Comparison of ENCODE assay signal across 1 cellular context in the genomic region with DNA sequence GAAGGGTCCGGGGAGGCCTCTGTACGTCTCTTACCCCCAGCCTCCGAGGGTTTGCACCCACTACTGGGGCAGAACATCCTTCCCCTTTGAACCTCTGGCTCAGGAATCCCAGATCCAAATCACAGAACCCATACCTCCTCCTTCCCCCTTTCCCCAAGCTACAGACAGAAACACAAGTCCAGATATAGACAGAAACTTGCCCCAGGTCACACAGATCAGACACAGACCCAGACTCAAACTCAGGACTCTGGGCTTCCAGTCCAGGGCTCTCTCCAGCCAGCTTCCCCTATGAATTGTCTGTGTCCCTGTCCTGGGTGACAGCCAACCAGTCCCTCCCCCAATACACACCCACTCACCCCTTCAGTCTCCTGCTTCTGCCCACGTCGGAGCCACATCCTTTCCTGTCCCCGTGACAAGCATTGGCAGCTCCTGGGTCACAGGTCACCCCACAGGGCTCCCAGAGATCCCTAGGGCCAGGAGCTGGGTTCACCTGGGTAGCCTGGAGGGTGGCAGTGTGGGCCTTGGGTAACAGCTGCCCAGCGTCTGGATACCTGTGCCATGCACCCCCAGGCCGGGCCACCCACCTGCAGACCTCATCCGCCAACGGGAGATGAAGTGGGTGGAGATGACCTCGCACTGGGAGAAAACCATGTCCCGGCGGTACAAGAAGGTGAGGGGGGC.
TF ChIP-seq lines count a peak whose summit lies in the region.

No MANE protein-coding gene starts in this region.

TF ChIP-seq in GM12878, 131 proteins besides CTCF, POLR2A, EP300 and RAD21 (continues in another document):
- TF ChIP-seq KAT2A (conservative IDR thresholded peaks at IDR 0.05; ENCODE audit: control insufficient read depth, low read depth, low read length) (no peak), ZBTB11 (CRISPR knock-in tag; IDR thresholded peaks at IDR 0.05) (no peak), NR2F1 (conservative IDR thresholded peaks at IDR 0.05) (peak; percentile 92), ZBED1 (IDR thresholded peaks at IDR 0.05; ENCODE audit: borderline replicate concordance) (no peak), BCL11A (IDR thresholded peaks at IDR 0.05; ENCODE audit: low read depth, low read length) (no peak), PAX8 (IDR thresholded peaks at IDR 0.05) (no peak), RELA (IDR thresholded peaks at IDR 0.05; ENCODE audit: borderline replicate concordance, partially characterized antibody) (no peak), TCF12 (IDR thresholded peaks at IDR 0.05; ENCODE audit: low read depth, low read length) (no peak), FOXK2 (IDR thresholded peaks at IDR 0.05) (no peak), POLR2AphosphoS2 (IDR thresholded peaks at IDR 0.05; ENCODE audit: low read depth, low read length) (no peak), ZNF274 (IDR thresholded peaks at IDR 0.05; ENCODE audit: insufficient read depth, insufficient read length) (no peak), HDAC2 (IDR thresholded peaks at IDR 0.05) (no peak), NFYA (IDR thresholded peaks at IDR 0.05; ENCODE audit: borderline replicate concordance, low read depth, low read length) (no peak), NFXL1 (IDR thresholded peaks at IDR 0.05; ENCODE audit: borderline replicate concordance) (no peak), IKZF2 (IDR thresholded peaks at IDR 0.05) (peak; percentile 55 to 71; a peak in 2 of 4 replicates), NBN (IDR thresholded peaks at IDR 0.05) (no peak), ZBTB4 (CRISPR knock-in tag; IDR thresholded peaks at IDR 0.05) (no peak), MTA2 (IDR thresholded peaks at IDR 0.05; ENCODE audit: low read depth) (0 out of 2 replicates have a peak, but pooled peaks have one; percentile 28), HDGF (IDR thresholded peaks at IDR 0.05) (0 out of 2 replicates have a peak, but pooled peaks have one; percentile 52), SIN3A (IDR thresholded peaks at IDR 0.05; ENCODE audit: low read depth, low read length) (no peak), SREBF1 (IDR thresholded peaks at IDR 0.05; ENCODE audit: low read length) (no peak), FOS (IDR thresholded peaks at IDR 0.05; ENCODE audit: borderline replicate concordance, extremely low read depth, insufficient read length) (no peak), CHD4 (IDR thresholded peaks at IDR 0.05) (no peak), BACH1 (IDR thresholded peaks at IDR 0.05; ENCODE audit: borderline replicate concordance) (peak; percentile 39; the same call in 1 of the 2 replicates), STAT1 (conservative IDR thresholded peaks at IDR 0.05) (no peak), MTA3 (IDR thresholded peaks at IDR 0.05; ENCODE audit: borderline replicate concordance, low read length) (no peak), CHD1 (IDR thresholded peaks at IDR 0.05; ENCODE audit: low read depth, low read length) (no peak), ZNF384 (IDR thresholded peaks at IDR 0.05; ENCODE audit: borderline replicate concordance, low read depth, low read length) (no peak), CBFB (IDR thresholded peaks at IDR 0.05; ENCODE audit: low read depth) (no peak), MEF2A (IDR thresholded peaks at IDR 0.05; ENCODE audit: insufficient read depth, low read depth, low read length) (no peak), IKZF1 (conservative IDR thresholded peaks at IDR 0.05) (peak; percentile 82), ZNF207 (IDR thresholded peaks at IDR 0.05; ENCODE audit: borderline replicate concordance) (no peak), POLR2AphosphoS5 (IDR thresholded peaks at IDR 0.05; ENCODE audit: low read length) (no peak)
- TF ChIP-seq, protein P1, sequence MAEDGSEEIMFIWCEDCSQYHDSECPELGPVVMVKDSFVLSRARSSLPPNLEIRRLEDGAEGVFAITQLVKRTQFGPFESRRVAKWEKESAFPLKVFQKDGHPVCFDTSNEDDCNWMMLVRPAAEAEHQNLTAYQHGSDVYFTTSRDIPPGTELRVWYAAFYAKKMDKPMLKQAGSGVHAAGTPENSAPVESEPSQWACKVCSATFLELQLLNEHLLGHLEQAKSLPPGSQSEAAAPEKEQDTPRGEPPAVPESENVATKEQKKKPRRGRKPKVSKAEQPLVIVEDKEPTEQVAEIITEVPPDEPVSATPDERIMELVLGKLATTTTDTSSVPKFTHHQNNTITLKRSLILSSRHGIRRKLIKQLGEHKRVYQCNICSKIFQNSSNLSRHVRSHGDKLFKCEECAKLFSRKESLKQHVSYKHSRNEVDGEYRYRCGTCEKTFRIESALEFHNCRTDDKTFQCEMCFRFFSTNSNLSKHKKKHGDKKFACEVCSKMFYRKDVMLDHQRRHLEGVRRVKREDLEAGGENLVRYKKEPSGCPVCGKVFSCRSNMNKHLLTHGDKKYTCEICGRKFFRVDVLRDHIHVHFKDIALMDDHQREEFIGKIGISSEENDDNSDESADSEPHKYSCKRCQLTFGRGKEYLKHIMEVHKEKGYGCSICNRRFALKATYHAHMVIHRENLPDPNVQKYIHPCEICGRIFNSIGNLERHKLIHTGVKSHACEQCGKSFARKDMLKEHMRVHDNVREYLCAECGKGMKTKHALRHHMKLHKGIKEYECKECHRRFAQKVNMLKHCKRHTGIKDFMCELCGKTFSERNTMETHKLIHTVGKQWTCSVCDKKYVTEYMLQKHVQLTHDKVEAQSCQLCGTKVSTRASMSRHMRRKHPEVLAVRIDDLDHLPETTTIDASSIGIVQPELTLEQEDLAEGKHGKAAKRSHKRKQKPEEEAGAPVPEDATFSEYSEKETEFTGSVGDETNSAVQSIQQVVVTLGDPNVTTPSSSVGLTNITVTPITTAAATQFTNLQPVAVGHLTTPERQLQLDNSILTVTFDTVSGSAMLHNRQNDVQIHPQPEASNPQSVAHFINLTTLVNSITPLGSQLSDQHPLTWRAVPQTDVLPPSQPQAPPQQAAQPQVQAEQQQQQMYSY (CRISPR knock-in tag; IDR thresholded peaks at IDR 0.05): no peak
- TF ChIP-seq, protein P2, sequence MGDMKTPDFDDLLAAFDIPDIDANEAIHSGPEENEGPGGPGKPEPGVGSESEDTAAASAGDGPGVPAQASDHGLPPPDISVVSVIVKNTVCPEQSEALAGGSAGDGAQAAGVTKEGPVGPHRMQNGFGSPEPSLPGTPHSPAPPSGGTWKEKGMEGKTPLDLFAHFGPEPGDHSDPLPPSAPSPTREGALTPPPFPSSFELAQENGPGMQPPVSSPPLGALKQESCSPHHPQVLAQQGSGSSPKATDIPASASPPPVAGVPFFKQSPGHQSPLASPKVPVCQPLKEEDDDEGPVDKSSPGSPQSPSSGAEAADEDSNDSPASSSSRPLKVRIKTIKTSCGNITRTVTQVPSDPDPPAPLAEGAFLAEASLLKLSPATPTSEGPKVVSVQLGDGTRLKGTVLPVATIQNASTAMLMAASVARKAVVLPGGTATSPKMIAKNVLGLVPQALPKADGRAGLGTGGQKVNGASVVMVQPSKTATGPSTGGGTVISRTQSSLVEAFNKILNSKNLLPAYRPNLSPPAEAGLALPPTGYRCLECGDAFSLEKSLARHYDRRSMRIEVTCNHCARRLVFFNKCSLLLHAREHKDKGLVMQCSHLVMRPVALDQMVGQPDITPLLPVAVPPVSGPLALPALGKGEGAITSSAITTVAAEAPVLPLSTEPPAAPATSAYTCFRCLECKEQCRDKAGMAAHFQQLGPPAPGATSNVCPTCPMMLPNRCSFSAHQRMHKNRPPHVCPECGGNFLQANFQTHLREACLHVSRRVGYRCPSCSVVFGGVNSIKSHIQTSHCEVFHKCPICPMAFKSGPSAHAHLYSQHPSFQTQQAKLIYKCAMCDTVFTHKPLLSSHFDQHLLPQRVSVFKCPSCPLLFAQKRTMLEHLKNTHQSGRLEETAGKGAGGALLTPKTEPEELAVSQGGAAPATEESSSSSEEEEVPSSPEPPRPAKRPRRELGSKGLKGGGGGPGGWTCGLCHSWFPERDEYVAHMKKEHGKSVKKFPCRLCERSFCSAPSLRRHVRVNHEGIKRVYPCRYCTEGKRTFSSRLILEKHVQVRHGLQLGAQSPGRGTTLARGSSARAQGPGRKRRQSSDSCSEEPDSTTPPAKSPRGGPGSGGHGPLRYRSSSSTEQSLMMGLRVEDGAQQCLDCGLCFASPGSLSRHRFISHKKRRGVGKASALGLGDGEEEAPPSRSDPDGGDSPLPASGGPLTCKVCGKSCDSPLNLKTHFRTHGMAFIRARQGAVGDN (IDR thresholded peaks at IDR 0.05): peak; percentile 59
- TF ChIP-seq, protein P3, sequence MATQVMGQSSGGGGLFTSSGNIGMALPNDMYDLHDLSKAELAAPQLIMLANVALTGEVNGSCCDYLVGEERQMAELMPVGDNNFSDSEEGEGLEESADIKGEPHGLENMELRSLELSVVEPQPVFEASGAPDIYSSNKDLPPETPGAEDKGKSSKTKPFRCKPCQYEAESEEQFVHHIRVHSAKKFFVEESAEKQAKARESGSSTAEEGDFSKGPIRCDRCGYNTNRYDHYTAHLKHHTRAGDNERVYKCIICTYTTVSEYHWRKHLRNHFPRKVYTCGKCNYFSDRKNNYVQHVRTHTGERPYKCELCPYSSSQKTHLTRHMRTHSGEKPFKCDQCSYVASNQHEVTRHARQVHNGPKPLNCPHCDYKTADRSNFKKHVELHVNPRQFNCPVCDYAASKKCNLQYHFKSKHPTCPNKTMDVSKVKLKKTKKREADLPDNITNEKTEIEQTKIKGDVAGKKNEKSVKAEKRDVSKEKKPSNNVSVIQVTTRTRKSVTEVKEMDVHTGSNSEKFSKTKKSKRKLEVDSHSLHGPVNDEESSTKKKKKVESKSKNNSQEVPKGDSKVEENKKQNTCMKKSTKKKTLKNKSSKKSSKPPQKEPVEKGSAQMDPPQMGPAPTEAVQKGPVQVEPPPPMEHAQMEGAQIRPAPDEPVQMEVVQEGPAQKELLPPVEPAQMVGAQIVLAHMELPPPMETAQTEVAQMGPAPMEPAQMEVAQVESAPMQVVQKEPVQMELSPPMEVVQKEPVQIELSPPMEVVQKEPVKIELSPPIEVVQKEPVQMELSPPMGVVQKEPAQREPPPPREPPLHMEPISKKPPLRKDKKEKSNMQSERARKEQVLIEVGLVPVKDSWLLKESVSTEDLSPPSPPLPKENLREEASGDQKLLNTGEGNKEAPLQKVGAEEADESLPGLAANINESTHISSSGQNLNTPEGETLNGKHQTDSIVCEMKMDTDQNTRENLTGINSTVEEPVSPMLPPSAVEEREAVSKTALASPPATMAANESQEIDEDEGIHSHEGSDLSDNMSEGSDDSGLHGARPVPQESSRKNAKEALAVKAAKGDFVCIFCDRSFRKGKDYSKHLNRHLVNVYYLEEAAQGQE (IDR thresholded peaks at IDR 0.05; ENCODE audit: low read depth, low read length): no peak
- TF ChIP-seq, protein P4, sequence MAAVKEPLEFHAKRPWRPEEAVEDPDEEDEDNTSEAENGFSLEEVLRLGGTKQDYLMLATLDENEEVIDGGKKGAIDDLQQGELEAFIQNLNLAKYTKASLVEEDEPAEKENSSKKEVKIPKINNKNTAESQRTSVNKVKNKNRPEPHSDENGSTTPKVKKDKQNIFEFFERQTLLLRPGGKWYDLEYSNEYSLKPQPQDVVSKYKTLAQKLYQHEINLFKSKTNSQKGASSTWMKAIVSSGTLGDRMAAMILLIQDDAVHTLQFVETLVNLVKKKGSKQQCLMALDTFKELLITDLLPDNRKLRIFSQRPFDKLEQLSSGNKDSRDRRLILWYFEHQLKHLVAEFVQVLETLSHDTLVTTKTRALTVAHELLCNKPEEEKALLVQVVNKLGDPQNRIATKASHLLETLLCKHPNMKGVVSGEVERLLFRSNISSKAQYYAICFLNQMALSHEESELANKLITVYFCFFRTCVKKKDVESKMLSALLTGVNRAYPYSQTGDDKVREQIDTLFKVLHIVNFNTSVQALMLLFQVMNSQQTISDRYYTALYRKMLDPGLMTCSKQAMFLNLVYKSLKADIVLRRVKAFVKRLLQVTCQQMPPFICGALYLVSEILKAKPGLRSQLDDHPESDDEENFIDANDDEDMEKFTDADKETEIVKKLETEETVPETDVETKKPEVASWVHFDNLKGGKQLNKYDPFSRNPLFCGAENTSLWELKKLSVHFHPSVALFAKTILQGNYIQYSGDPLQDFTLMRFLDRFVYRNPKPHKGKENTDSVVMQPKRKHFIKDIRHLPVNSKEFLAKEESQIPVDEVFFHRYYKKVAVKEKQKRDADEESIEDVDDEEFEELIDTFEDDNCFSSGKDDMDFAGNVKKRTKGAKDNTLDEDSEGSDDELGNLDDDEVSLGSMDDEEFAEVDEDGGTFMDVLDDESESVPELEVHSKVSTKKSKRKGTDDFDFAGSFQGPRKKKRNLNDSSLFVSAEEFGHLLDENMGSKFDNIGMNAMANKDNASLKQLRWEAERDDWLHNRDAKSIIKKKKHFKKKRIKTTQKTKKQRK (IDR thresholded peaks at IDR 0.05; ENCODE audit: low read depth, low read length): no peak
